In the genomic region with DNA sequence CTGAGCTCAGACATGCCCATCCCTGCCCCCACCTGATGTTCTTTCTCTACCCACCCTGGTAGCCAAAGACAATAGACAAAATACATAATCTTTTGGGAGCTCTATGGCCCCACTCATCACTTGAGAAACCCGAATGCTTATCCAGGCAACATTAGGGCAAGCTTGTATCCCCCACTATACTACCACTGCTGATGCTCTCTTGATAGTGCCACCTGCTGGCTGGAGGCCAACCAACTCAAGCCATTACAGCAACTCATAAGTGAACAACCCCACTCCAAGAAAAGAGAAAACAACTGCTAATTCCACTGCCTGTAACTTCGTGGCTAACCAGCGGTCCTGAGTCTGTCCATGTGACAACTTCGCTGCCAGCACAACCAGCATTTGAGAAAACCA, we compare ENCODE assay signal across 17 cellular contexts.
DNase-seq lines count a peak whose midpoint lies in the region; ATAC-seq, FAIRE-seq and TF ChIP-seq lines count a peak whose summit lies in the region.
"Had no signal": no experiment of that assay in that cellular context is flagged by ENCODE, and none has a peak within 500 bp of the region (broad histone marks: within the 10 kb centered on the region; RNA-seq: fewer than 3 reads in every experiment).

No MANE protein-coding gene starts in this region.

- TF ChIP-seq CTCF in A549 (IDR thresholded peaks at IDR 0.05) (no peak), LNCaP clone FGC (IDR thresholded peaks at IDR 0.05; ENCODE audit: control insufficient read depth, extremely low read depth, insufficient read depth) (0 out of 2 replicates have a peak, but pooled peaks have one; percentile 6), chondrocyte (IDR thresholded peaks at IDR 0.05) (peak; percentile 14)

- H3K9me3 Mint-ChIP-seq in chondrocyte (ENCODE audit: low read depth), result peaks cover 13% of the 10 kb centered on the region
- H3K9me3 Mint-ChIP-seq in immature natural killer cell, result peaks cover 2 to 10% (median 3%) of the 10 kb centered on the region in 6 donors

- no peaks in the 10 kb centered on the region for H4K20me1 ChIP-seq in BLaER1

- no peaks in the 10 kb centered on the region for H3K27me3 ChIP-seq in BLaER1
- H3K27me3 ChIP-seq: cardiac muscle cell, thyroid gland had no signal

- no peak overlapping the region for H3K4me3 Mint-ChIP-seq in chondrocyte (ENCODE audit: unreplicated experiment)
- H3K4me3 Mint-ChIP-seq in immature natural killer cell, result no peak overlapping the region

- 72% methylated on average over 4 of the region's 4 CpGs for WGBS in A549 (ENCODE audit: missing lambda C conversion rate)

- no peak overlapping the region for H3K4me2 ChIP-seq in A549
- H3K4me2 ChIP-seq in BLaER1, result peak overlapping the region; percentile 74

- no peak for TF ChIP-seq RAD21 in A549 (conservative IDR thresholded peaks at IDR 0.05 in 1 of 2, IDR thresholded peaks at IDR 0.05 in 1 of 2)

- H3K9me3 ChIP-seq in A549, result peaks cover 19% of the 10 kb centered on the region; the same call in 2 of the 3 replicates
- peaks cover 12% of the 10 kb centered on the region for H3K9me3 ChIP-seq in BLaER1
- H3K9me3 ChIP-seq: thyroid gland had no signal

- H3K27me3 Mint-ChIP-seq in chondrocyte (ENCODE audit: low read depth) (no peaks in the 10 kb centered on the region), immature natural killer cell (ENCODE audit: low read depth in 3 of 3) (peaks cover 2 to 5% (median 3%) of the 10 kb centered on the region in 3 donors)

- H3K27ac Mint-ChIP-seq in chondrocyte (ENCODE audit: unreplicated experiment) (no peak overlapping the region), immature natural killer cell (no peak overlapping the region)

- H3K9ac ChIP-seq in BLaER1, result no peak overlapping the region

- FAIRE-seq in A549 (lab: Jason Lieb, UNC), result no peak
- FAIRE-seq: GM19239 had no signal

- POLR2A ChIA-PET in A549 (lab: Yijun Ruan, JAX), result no interaction called here

- no peak for ATAC-seq in A549

- peaks cover 13% of the 10 kb centered on the region for H3K4me1 ChIP-seq in A549
- H3K4me1 ChIP-seq in BLaER1, result peaks cover 28% of the 10 kb centered on the region
- H3K4me1 ChIP-seq: left ventricle myocardium inferior, thyroid gland had no signal

- H3K27ac ChIP-seq in A549, result peak overlapping the region; percentile 18 to 84; a peak in 4 of 6 replicates
- no peak overlapping the region for H3K27ac ChIP-seq in BLaER1
- H3K27ac ChIP-seq: C4-2B, cardiac muscle cell, left ventricle myocardium inferior, thyroid gland had no signal

- TF ChIP-seq POLR2A in A549 (IDR thresholded peaks at IDR 0.05; ENCODE audit: low read length), result no peak

- H3K4me1 Mint-ChIP-seq in chondrocyte (ENCODE audit: low read depth) (peaks cover 12% of the 10 kb centered on the region), immature natural killer cell (no peaks in the 10 kb centered on the region)

- DNase-seq in A549 (ENCODE audit: low read depth in 1 of 2, low spot score in 1 of 2), result no peak
- no peak for DNase-seq in LNCaP clone FGC (ENCODE audit: low read depth)
- DNase-seq in chondrocyte (ENCODE audit: low spot score), result no peak
- no peak for DNase-seq in NK-92 treated with Interleukin-12 subunit alpha and Interleukin-12 subunit beta, amount 100 ng/mL, for 24 hours (lab: John Stamatoyannopoulos, UW)
- no peak for DNase-seq in occipital lobe (lab: John Stamatoyannopoulos, UW)
- DNase-seq in immature natural killer cell, result no peak
- DNase-seq: activated CD4-positive, CD25-positive, alpha-beta regulatory T cell treated with anti-CD3 and anti-CD28 coated beads, Interleukin-2, amount 50 U/mL, for 72 hours; activated T-cell treated with anti-CD3 and anti-CD28 coated beads, Interleukin-2, amount 50 U/mL, for 1 hour; left ventricle myocardium inferior; NCI-H2081; NCI-H510A; T1000 had no signal

- H3K36me3 Mint-ChIP-seq in chondrocyte (ENCODE audit: low read depth), result peaks cover 2% of the 10 kb centered on the region
- H3K36me3 Mint-ChIP-seq in immature natural killer cell, result peaks cover 0 to 3% (median 0%) of the 10 kb centered on the region in 3 donors

- H3K4me3 ChIP-seq in A549 (no peak overlapping the region), BLaER1 (no peak overlapping the region), LNCaP clone FGC (ENCODE audit: low read depth, low read length) (no peak overlapping the region)
- H3K4me3 ChIP-seq: cardiac muscle cell, left ventricle myocardium inferior, thyroid gland had no signal

- CTCF ChIA-PET in A549 (lab: Yijun Ruan, JAX), result no interaction called here

- H3K36me3 ChIP-seq in BLaER1, result no peaks in the 10 kb centered on the region
- H3K36me3 ChIP-seq: cardiac muscle cell, left ventricle myocardium inferior, thyroid gland had no signal

- no peak for TF ChIP-seq EP300 in A549 (IDR thresholded peaks at IDR 0.05)

TF ChIP-seq in A549, 52 proteins besides CTCF, POLR2A, EP300 and RAD21:
- TF ChIP-seq ZSCAN20 (CRISPR knock-in tag; IDR thresholded peaks at IDR 0.05), result no peak
- no peak for TF ChIP-seq RARB (CRISPR knock-in tag; IDR thresholded peaks at IDR 0.05)
- TF ChIP-seq FOSB (CRISPR knock-in tag; IDR thresholded peaks at IDR 0.05), result no peak
- no peak for TF ChIP-seq ESRRA (IDR thresholded peaks at IDR 0.05; ENCODE audit: borderline replicate concordance, low read length)
- TF ChIP-seq FOSL2 (IDR thresholded peaks at IDR 0.05), result no peak
- TF ChIP-seq FOSL2 (CRISPR knock-in tag; IDR thresholded peaks at IDR 0.05), result no peak
- TF ChIP-seq MYC (IDR thresholded peaks at IDR 0.05; ENCODE audit: borderline replicate concordance, low read length), result no peak
- TF ChIP-seq ZNF302 (CRISPR knock-in tag; IDR thresholded peaks at IDR 0.05), result no peak
- TF ChIP-seq EHF (CRISPR knock-in tag; IDR thresholded peaks at IDR 0.05), result no peak
- TF ChIP-seq RFX5 (IDR thresholded peaks at IDR 0.05), result no peak
- TF ChIP-seq, protein P1, sequence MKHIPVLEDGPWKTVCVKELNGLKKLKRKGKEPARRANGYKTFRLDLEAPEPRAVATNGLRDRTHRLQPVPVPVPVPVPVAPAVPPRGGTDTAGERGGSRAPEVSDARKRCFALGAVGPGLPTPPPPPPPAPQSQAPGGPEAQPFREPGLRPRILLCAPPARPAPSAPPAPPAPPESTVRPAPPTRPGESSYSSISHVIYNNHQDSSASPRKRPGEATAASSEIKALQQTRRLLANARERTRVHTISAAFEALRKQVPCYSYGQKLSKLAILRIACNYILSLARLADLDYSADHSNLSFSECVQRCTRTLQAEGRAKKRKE (CRISPR knock-in tag; IDR thresholded peaks at IDR 0.05; ENCODE audit: low read depth), result no peak
- TF ChIP-seq HOXB5 (CRISPR knock-in tag; IDR thresholded peaks at IDR 0.05), result no peak
- no peak for TF ChIP-seq HEYL (CRISPR knock-in tag; IDR thresholded peaks at IDR 0.05)
- TF ChIP-seq, protein P2, sequence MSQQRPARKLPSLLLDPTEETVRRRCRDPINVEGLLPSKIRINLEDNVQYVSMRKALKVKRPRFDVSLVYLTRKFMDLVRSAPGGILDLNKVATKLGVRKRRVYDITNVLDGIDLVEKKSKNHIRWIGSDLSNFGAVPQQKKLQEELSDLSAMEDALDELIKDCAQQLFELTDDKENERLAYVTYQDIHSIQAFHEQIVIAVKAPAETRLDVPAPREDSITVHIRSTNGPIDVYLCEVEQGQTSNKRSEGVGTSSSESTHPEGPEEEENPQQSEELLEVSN (IDR thresholded peaks at IDR 0.05; ENCODE audit: borderline replicate concordance, low read depth), result no peak
- TF ChIP-seq NR3C1 (IDR thresholded peaks at IDR 0.05), result no peak
- TF ChIP-seq GATA3 (IDR thresholded peaks at IDR 0.05; ENCODE audit: borderline replicate concordance), result no peak
- TF ChIP-seq CBX8 (IDR thresholded peaks at IDR 0.05), result no peak
- no peak for TF ChIP-seq SREBF2 (IDR thresholded peaks at IDR 0.05)
